Comparison of ENCODE assay signal across 22 cellular contexts in genomic region chr12:127459687-127460086, GRCh38.
"Had no signal": no experiment of that assay in that cellular context is flagged by ENCODE, and none has a peak within 500 bp of the region (broad histone marks: within the 10 kb centered on the region; RNA-seq: fewer than 3 reads in every experiment).

No MANE protein-coding gene starts in this region.

- DNase-seq: activated CD4-positive, alpha-beta T cell treated with anti-CD3 and anti-CD28 coated beads for 36 hours; activated CD4-positive, alpha-beta T cell treated with anti-CD3 and anti-CD28 coated beads, Interleukin-2, amount 50 U/mL, for 4 hours; activated CD8-positive, alpha-beta memory T cell treated with anti-CD3 and anti-CD28 coated beads, Interleukin-2, amount 50 U/mL, for 48 hours; activated CD8-positive, alpha-beta T cell treated with anti-CD3 and anti-CD28 coated beads, Interleukin-2, amount 10 ng/mL, durations not matched to agents 7 days and 5 days; activated naive CD4-positive, alpha-beta T cell; activated T-cell treated with anti-CD3 and anti-CD28 coated beads, Interleukin-2, amount 50 U/mL, for 1 hour; aorta; caudate nucleus; Kasumi-1; NCI-H1048; NCI-H146; NCI-H187 treated with DMSO at 0.1 percent for 48 hours; NCI-H510A treated with DMSO at 0.1 percent for 48 hours; NCI-H69; NK-92 treated with Interleukin-12 subunit alpha and Interleukin-12 subunit beta, amount 100 ng/mL, for 24 hours; OCI-M1; Peyer's patch; SHP77; T-cell had no signal

- H3K9me3 ChIP-seq: breast epithelium, Peyer's patch had no signal

- H3K4me1 ChIP-seq: breast epithelium, Peyer's patch had no signal

- ATAC-seq: activated CD4-positive, alpha-beta T cell treated with anti-CD3 and anti-CD28 coated beads for 36 hours; activated CD8-positive, alpha-beta T cell treated with anti-CD3 and anti-CD28 coated beads, Interleukin-2, amount 10 ng/mL, durations not matched to agents 7 days and 5 days; T-cell had no signal

- H3K4me3 ChIP-seq: breast epithelium, coronary artery, Peyer's patch had no signal

- H3K27ac ChIP-seq: breast epithelium, coronary artery, Peyer's patch, VCaP had no signal

- H3K36me3 ChIP-seq: breast epithelium, Peyer's patch had no signal
